In genomic region chr3:34260266-34260990, GRCh38 we compare ENCODE assay signal across 8 cellular contexts.
DNase-seq lines count a peak whose midpoint lies in the region; ATAC-seq, FAIRE-seq and TF ChIP-seq lines count a peak whose summit lies in the region.

No MANE protein-coding gene starts in this region.

- H3K27ac ChIP-seq in heart right ventricle: peak overlapping the region in 2 of 10 donors; percentile 19 to 43

- POLR2A ChIA-PET in activated CD8-positive, alpha-beta T cell treated with anti-CD3 and anti-CD28 coated beads, Interleukin-2, amount 10 ng/mL, durations not matched to agents 7 days and 5 days (lab: Charles Lee): no interaction called here

- H3K4me3 ChIP-seq in heart right ventricle: no peak overlapping the region

- no peaks in the 10 kb centered on the region for H3K4me1 Mint-ChIP-seq in activated CD8-positive, alpha-beta T cell treated with anti-CD3 and anti-CD28 coated beads, Interleukin-2, amount 10 ng/mL, durations not matched to agents 7 days and 5 days (ENCODE audit: low read depth)
- no peaks in the 10 kb centered on the region for H3K4me1 Mint-ChIP-seq in stimulated activated effector memory CD8-positive, alpha-beta T cell treated with anti-CD3 and anti-CD28 coated beads, Interleukin-12 subunit alpha, Interleukin-12 subunit beta, amount 100 ng/mL, for 72 hours

- H3K4me1 ChIP-seq in heart right ventricle: peaks cover 3 to 43% (median 23%) of the 10 kb centered on the region in 9 donors

- H3K9me3 ChIP-seq in heart right ventricle: no peaks in the 10 kb centered on the region

- no peak for ATAC-seq in activated CD8-positive, alpha-beta T cell treated with anti-CD3 and anti-CD28 coated beads, Interleukin-2, amount 10 ng/mL, durations not matched to agents 7 days and 5 days
- ATAC-seq in heart right ventricle: peak in 4 of 8 donors; percentile 29 to 49 (median 46)
- peak; percentile 58 for ATAC-seq in sciatic nerve
- no peak for ATAC-seq in stimulated activated effector memory CD8-positive, alpha-beta T cell treated with anti-CD3 and anti-CD28 coated beads, Interleukin-12 subunit alpha, Interleukin-12 subunit beta, amount 100 ng/mL, for 72 hours
- no peak for ATAC-seq in activated CD4-positive, CD25-positive, alpha-beta regulatory T cell treated with anti-CD3 and anti-CD28 coated beads, Interleukin-2, amount 50 U/mL, for 24 hours

- intact Hi-C loops in heart right ventricle (cut with DNase I): loop anchor here (2.0 to 10.0 kb wide), 3 partner anchors 422 to 424 kb away; no protein-coding TSS in a partner anchor
- intact Hi-C loops in sciatic nerve (cut with DNase I): no loop called here

- CTCF ChIA-PET in activated CD8-positive, alpha-beta T cell treated with anti-CD3 and anti-CD28 coated beads, Interleukin-2, amount 10 ng/mL, durations not matched to agents 7 days and 5 days (lab: Charles Lee): interaction anchor here (0.8 to 2.7 kb wide), 8 partner anchors 8 to 1648 kb away, joined by 3 to 20 read pairs (median 6); no protein-coding TSS in a partner anchor

- no peak overlapping the region for H3K4me3 Mint-ChIP-seq in activated CD8-positive, alpha-beta T cell treated with anti-CD3 and anti-CD28 coated beads, Interleukin-2, amount 10 ng/mL, durations not matched to agents 7 days and 5 days
- no peak overlapping the region for H3K4me3 Mint-ChIP-seq in stimulated activated effector memory CD8-positive, alpha-beta T cell treated with anti-CD3 and anti-CD28 coated beads, Interleukin-12 subunit alpha, Interleukin-12 subunit beta, amount 100 ng/mL, for 72 hours

- H3K36me3 Mint-ChIP-seq in activated CD8-positive, alpha-beta T cell treated with anti-CD3 and anti-CD28 coated beads, Interleukin-2, amount 10 ng/mL, durations not matched to agents 7 days and 5 days (ENCODE audit: low read depth): no peaks in the 10 kb centered on the region
- H3K36me3 Mint-ChIP-seq in stimulated activated effector memory CD8-positive, alpha-beta T cell treated with anti-CD3 and anti-CD28 coated beads, Interleukin-12 subunit alpha, Interleukin-12 subunit beta, amount 100 ng/mL, for 72 hours: no peaks in the 10 kb centered on the region

- H3K9me3 Mint-ChIP-seq in activated CD8-positive, alpha-beta T cell treated with anti-CD3 and anti-CD28 coated beads, Interleukin-2, amount 10 ng/mL, durations not matched to agents 7 days and 5 days (ENCODE audit: insufficient read depth): no peaks in the 10 kb centered on the region
- no peaks in the 10 kb centered on the region for H3K9me3 Mint-ChIP-seq in stimulated activated effector memory CD8-positive, alpha-beta T cell treated with anti-CD3 and anti-CD28 coated beads, Interleukin-12 subunit alpha, Interleukin-12 subunit beta, amount 100 ng/mL, for 72 hours

- no peaks in the 10 kb centered on the region for H3K36me3 ChIP-seq in heart right ventricle

- no peaks in the 10 kb centered on the region for H3K27me3 ChIP-seq in heart right ventricle

- WGBS in heart right ventricle, 2 donors: 92 to 94% methylated on average over 2 of the region's 2 CpGs

- peaks cover 5% of the 10 kb centered on the region for H3K27me3 Mint-ChIP-seq in activated CD8-positive, alpha-beta T cell treated with anti-CD3 and anti-CD28 coated beads, Interleukin-2, amount 10 ng/mL, durations not matched to agents 7 days and 5 days (ENCODE audit: low read depth)

- H3K27ac Mint-ChIP-seq in activated CD8-positive, alpha-beta T cell treated with anti-CD3 and anti-CD28 coated beads, Interleukin-2, amount 10 ng/mL, durations not matched to agents 7 days and 5 days: no peak overlapping the region
- H3K27ac Mint-ChIP-seq in stimulated activated effector memory CD8-positive, alpha-beta T cell treated with anti-CD3 and anti-CD28 coated beads, Interleukin-12 subunit alpha, Interleukin-12 subunit beta, amount 100 ng/mL, for 72 hours: no peak overlapping the region

- peak; percentile 69 for DNase-seq in COLO829 (ENCODE audit: low spot score)
- DNase-seq in GM19239 (ENCODE audit: insufficient read length, low spot score): peak; percentile 26
- peak; percentile 53 for DNase-seq in LHCN-M2 (ENCODE audit: low read depth)
- DNase-seq in activated CD8-positive, alpha-beta T cell treated with anti-CD3 and anti-CD28 coated beads, Interleukin-2, amount 10 ng/mL, durations not matched to agents 7 days and 5 days: peak; percentile 49
- peak in 1 of 2 donors; percentile 59 for DNase-seq in heart right ventricle
- peak; percentile 74 for DNase-seq in sciatic nerve (ENCODE audit: low spot score)
- DNase-seq in stimulated activated effector memory CD8-positive, alpha-beta T cell treated with anti-CD3 and anti-CD28 coated beads, Interleukin-12 subunit alpha, Interleukin-12 subunit beta, amount 100 ng/mL, for 72 hours (ENCODE audit: low spot score in 2 of 2): no peak

- TF ChIP-seq CTCF in heart right ventricle (IDR thresholded peaks at IDR 0.05): peak; percentile 30 to 77 (median 70)

- no peak for FAIRE-seq in GM19239 (lab: Jason Lieb, UNC)

Comparison
In these comparisons a context has a peak if more than half of its experiments do, and no peak if none do; other contexts are left out.
1. DNase-seq: peak in COLO829 (single experiment), GM19239 (single experiment), LHCN-M2 (single experiment), activated CD8-positive, alpha-beta T cell treated with anti-CD3 and anti-CD28 coated beads, Interleukin-2, amount 10 ng/mL, durations not matched to agents 7 days and 5 days (single experiment) and sciatic nerve (single experiment); none in stimulated activated effector memory CD8-positive, alpha-beta T cell treated with anti-CD3 and anti-CD28 coated beads, Interleukin-12 subunit alpha, Interleukin-12 subunit beta, amount 100 ng/mL, for 72 hours (0 of 2).